ENCODE assay signal across 1 cellular context in genomic region chr17:47959825-47960655, GRCh38.
TF ChIP-seq lines count a peak whose summit lies in the region.

No MANE protein-coding gene starts in this region.

TF ChIP-seq in A549, 52 proteins besides CTCF, POLR2A, EP300 and RAD21 (continued from another document):
- TF ChIP-seq SREBF2 (IDR thresholded peaks at IDR 0.05) = no peak
